11 cellular contexts compared by ENCODE assay signal in genomic region chr15:65952425-65953053, GRCh38.
DNase-seq lines count a peak whose midpoint lies in the region; ATAC-seq, FAIRE-seq and TF ChIP-seq lines count a peak whose summit lies in the region.
"Had no signal": no experiment of that assay in that cellular context is flagged by ENCODE, and none has a peak within 500 bp of the region (broad histone marks: within the 10 kb centered on the region; RNA-seq: fewer than 3 reads in every experiment).

No MANE protein-coding gene starts in this region.

- ATAC-seq in GM18517 (IDR thresholded peaks at IDR 0.05; ENCODE audit: unreplicated experiment): no peak
- ATAC-seq: CD8-positive, alpha-beta T cell; left colon had no signal

- peak; percentile 51 for DNase-seq in A172 (ENCODE audit: low spot score)
- DNase-seq in H54 (ENCODE audit: insufficient read length, low spot score): peak; percentile 33
- DNase-seq in T1000 (lab: John Stamatoyannopoulos, UW): peak; percentile 6
- DNase-seq in foreskin melanocyte: peak; percentile 13
- DNase-seq in DMS114 treated with DMSO at 0.1 percent for 48 hours (lab: John Stamatoyannopoulos, UW; ENCODE audit: unreplicated experiment): no peak
- DNase-seq in stimulated activated CD4-positive, alpha-beta T cell treated with anti-CD3 and anti-CD28 coated beads, Interleukin-4, amount 100 ng/mL, for 4 hours: no peak
- DNase-seq in NCI-H446 (lab: John Stamatoyannopoulos, UW): no peak
- DNase-seq: activated naive CD8-positive, alpha-beta T cell treated with anti-CD3 and anti-CD28 coated beads, Interleukin-2, amount 10 ng/mL, durations not matched to agents 7 days and 5 days; CD8-positive, alpha-beta T cell had no signal

- no peak for FAIRE-seq in H54 (lab: Jason Lieb, UNC)

- no peak for TF ChIP-seq POLR2A in H54 (IDR thresholded peaks at IDR 0.05; ENCODE audit: low read depth, low read length)

Comparison
In these comparisons a context has a peak if more than half of its experiments do, and no peak if none do; other contexts are left out.
1. DNase-seq: peak in A172 (single experiment), H54 (single experiment), T1000 (single experiment) and foreskin melanocyte (single experiment); none in DMS114 treated with DMSO at 0.1 percent for 48 hours (single experiment), stimulated activated CD4-positive, alpha-beta T cell treated with anti-CD3 and anti-CD28 coated beads, Interleukin-4, amount 100 ng/mL, for 4 hours (0 of 2) and NCI-H446 (0 of 2).